Comparison of ENCODE assay signal across 26 cellular contexts in genomic region chr10:58456180-58456579, GRCh38. TPM values are rescaled to one million over a fixed set of nuclear protein-coding genes. Genes with fewer than 3 reads are reported as not detected.
"Had no signal": no experiment of that assay in that cellular context is flagged by ENCODE, and none has a peak within 500 bp of the region (broad histone marks: within the 10 kb centered on the region; RNA-seq: fewer than 3 reads in every experiment).

No MANE protein-coding gene starts in this region.

- H3K9me3 ChIP-seq: colonic mucosa, esophagus squamous epithelium, gastrocnemius medialis, left lung, lower lobe of right lung, mucosa of descending colon had no signal

- H3K27me3 ChIP-seq: colonic mucosa, esophagus squamous epithelium, gastrocnemius medialis, heart right ventricle, left lung had no signal

- H3K4me3 ChIP-seq: colonic mucosa, esophagus squamous epithelium, gastrocnemius medialis, heart right ventricle, left lung, lower lobe of right lung, mucosa of descending colon had no signal

- ATAC-seq: effector memory CD8-positive, alpha-beta T cell; esophagus mucosa; gastrocnemius medialis; heart right ventricle; left cardiac atrium; left lung; left ventricle myocardium superior; lower lobe of right lung; mucosa of descending colon had no signal

- FAIRE-seq: endometrium, keratinocyte had no signal

- H3K36me3 ChIP-seq: colonic mucosa, esophagus squamous epithelium, gastrocnemius medialis, heart right ventricle, left lung, lower lobe of right lung had no signal

- H3K27ac ChIP-seq: colonic mucosa, epithelial cell of prostate, esophagus squamous epithelium, gastrocnemius medialis, left lung, lower lobe of right lung had no signal

- DNase-seq: colonic mucosa; cortex of kidney; effector CD8-positive, alpha-beta T cell; effector memory CD8-positive, alpha-beta T cell; endodermal cell; erythroblast; esophagus squamous epithelium; foreskin fibroblast; foreskin melanocyte; gastrocnemius medialis; glutamatergic neuron; head of caudate nucleus; heart right ventricle; hippocampal formation; left cardiac atrium; left lung; left ventricle myocardium superior; lower lobe of right lung; mesenchymal stem cell; mucosa of descending colon; naive B cell had no signal

- H3K4me1 ChIP-seq: colonic mucosa, esophagus squamous epithelium, gastrocnemius medialis, left lung, lower lobe of right lung had no signal

RNA-seq across cellular contexts. Expression of gene BICC1, which starts 56.5 kb away (rescaled TPM):
- total RNA-seq: dermis microvascular lymphatic vessel endothelial cell had no signal
